ENCODE assay signal across 9 cellular contexts in the genomic region with DNA sequence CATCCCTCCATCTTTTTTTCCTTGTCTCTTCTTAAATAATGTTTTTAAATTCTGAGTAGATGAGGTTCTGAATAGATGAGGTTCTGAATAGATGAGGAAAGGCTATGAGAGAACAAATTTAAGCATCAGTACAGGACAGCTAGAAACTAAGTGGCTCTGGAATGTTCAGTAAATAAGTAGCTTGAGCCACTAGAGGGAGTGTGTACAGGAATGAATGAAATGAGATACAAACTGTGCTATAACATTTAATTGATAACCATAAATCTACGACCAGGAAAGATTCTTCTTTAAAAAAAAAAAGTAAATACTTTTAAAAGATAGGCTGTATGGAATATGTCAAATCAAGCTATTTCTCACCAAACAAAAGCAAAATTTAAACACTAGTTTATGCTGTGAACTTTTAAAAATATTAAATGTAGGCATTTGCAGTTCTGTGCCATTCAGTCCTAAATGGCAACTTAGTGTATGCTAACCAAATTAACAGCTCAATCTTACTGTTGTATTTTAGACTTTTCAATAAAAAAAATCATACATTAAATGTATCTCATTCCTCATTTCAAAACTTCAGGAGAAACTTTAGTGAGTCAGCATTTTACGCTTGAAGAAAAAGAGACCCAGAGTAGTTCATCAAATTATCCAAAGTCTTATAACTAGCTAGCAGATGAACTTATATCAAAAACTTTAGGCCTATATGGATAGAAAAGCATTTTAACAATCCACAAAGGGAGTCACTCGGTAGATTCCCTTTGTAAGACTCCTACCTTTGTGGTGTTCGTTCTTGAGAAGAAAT.
A peak's percentile ranks its signal among the peaks of the same experiment; 100 is the strongest.
DNase-seq lines count a peak whose midpoint lies in the region; ATAC-seq and TF ChIP-seq lines count a peak whose summit lies in the region.
"Had no signal": no experiment of that assay in that cellular context is flagged by ENCODE, and none has a peak within 500 bp of the region (broad histone marks: within the 10 kb centered on the region; RNA-seq: fewer than 3 reads in every experiment).

No MANE protein-coding gene starts in this region.

- H3K9ac ChIP-seq in GM23248 (no peak overlapping the region), neural progenitor cell (no peak overlapping the region)

- H3K4me1 Mint-ChIP-seq in neural progenitor cell (peaks cover 4% of the 10 kb centered on the region), immature natural killer cell (no peaks in the 10 kb centered on the region)

- CTCF ChIA-PET in AG04450 (lab: Charles Lee): interaction anchor here (0.5 to 3.7 kb wide), 66 partner anchors 9 to 719 kb away, joined by 3 to 22 read pairs (median 4); partner anchors contain the start of gene SNX2
- CTCF ChIA-PET in PC-9 (lab: Charles Lee): interaction anchor here (0.6 kb wide), 2 partner anchors 379 to 907 kb away, joined by 4 to 7 read pairs; no protein-coding TSS in a partner anchor

- no peak overlapping the region for H2AFZ ChIP-seq in GM23248
- no peak overlapping the region for H2AFZ ChIP-seq in PC-9
- no peak overlapping the region for H2AFZ ChIP-seq in neural progenitor cell (replicated peaks)

- H3K9me2 ChIP-seq in GM23248 (ENCODE audit: insufficient read depth) (no peaks in the 10 kb centered on the region), PC-9 (ENCODE audit: insufficient read depth) (no peaks in the 10 kb centered on the region)

- POLR2A ChIA-PET in AG04450 (lab: Yijun Ruan, JAX) (no interaction called here), PC-9 (lab: Charles Lee; ENCODE audit: unreplicated experiment) (no interaction called here)

- ATAC-seq in esophagus mucosa: peak; percentile 63
- ATAC-seq in GM18498 (IDR thresholded peaks at IDR 0.05; ENCODE audit: unreplicated experiment): no peak

- no TSS peak for BruUV-seq in PC-9 (replicated peaks; lab: Mats Ljungman, UMichigan)

- H3F3A ChIP-seq in GM23248 (ENCODE audit: insufficient read depth) (no peaks in the 10 kb centered on the region), PC-9 (ENCODE audit: insufficient read depth, low read depth) (no peaks in the 10 kb centered on the region), neural progenitor cell (ENCODE audit: low read depth) (no peaks in the 10 kb centered on the region)

- TF ChIP-seq CTCF in AG04450 (IDR thresholded peaks at IDR 0.05; ENCODE audit: low read depth, low read length) (peak; percentile 74), PC-9 (conservative IDR thresholded peaks at IDR 0.05) (peak; percentile 73), neural progenitor cell (IDR thresholded peaks at IDR 0.05) (peak; percentile 68)

- DNase-seq in AG04450 (ENCODE audit: low read depth, low spot score) (peak; percentile 18), GM23248 (peak; percentile 82), PC-9 (no peak), neural progenitor cell (ENCODE audit: low spot score) (peak; percentile 64), immature natural killer cell (no peak), substantia nigra (lab: John Stamatoyannopoulos, UW) (no peak)

- WGBS in GM23248 (ENCODE audit: low coverage in 1 of 2, low lambda C conversion rate in 2 of 2, missing lambda C conversion rate in 2 of 2), 2 experiments: 73 to 76% methylated on average over 4 of the region's 4 CpGs

- H3K36me3 Mint-ChIP-seq in neural progenitor cell (no peaks in the 10 kb centered on the region), immature natural killer cell (no peaks in the 10 kb centered on the region)

- H3K9me3 ChIP-seq in AG04450 (ENCODE audit: control insufficient read depth, insufficient read depth, low read length): no peaks in the 10 kb centered on the region
- no peaks in the 10 kb centered on the region for H3K9me3 ChIP-seq in GM23248 (ENCODE audit: low read depth)
- H3K9me3 ChIP-seq in PC-9 (ENCODE audit: insufficient read depth, low read depth): no peaks in the 10 kb centered on the region
- H3K9me3 ChIP-seq in neural progenitor cell (ENCODE audit: low read depth): no peaks in the 10 kb centered on the region

- H4K20me1 ChIP-seq in GM23248 (ENCODE audit: insufficient read depth) (no peaks in the 10 kb centered on the region), PC-9 (ENCODE audit: insufficient read depth) (no peaks in the 10 kb centered on the region), neural progenitor cell (ENCODE audit: low read depth) (no peaks in the 10 kb centered on the region)

- H3K27ac Mint-ChIP-seq in neural progenitor cell: no peak overlapping the region
- H3K27ac Mint-ChIP-seq in immature natural killer cell: no peak overlapping the region

- no peaks in the 10 kb centered on the region for H3K79me2 ChIP-seq in GM23248 (ENCODE audit: insufficient read depth)
- no peaks in the 10 kb centered on the region for H3K79me2 ChIP-seq in PC-9 (ENCODE audit: low read depth)
- H3K79me2 ChIP-seq in neural progenitor cell (ENCODE audit: low read depth): no peaks in the 10 kb centered on the region

- in situ Hi-C loops in GM23248 (cut with MboI): no loop called here

- intact Hi-C loops in PC-9 (cut with micrococcal nuclease; ENCODE audit: unreplicated experiment): loop anchor here (5.0 to 10.0 kb wide), 3 partner anchors 70 to 660 kb away; partner anchors contain the start of genes SNX2 and SNX24

- H3K4me1 ChIP-seq in GM23248 (ENCODE audit: insufficient read depth) (no peaks in the 10 kb centered on the region), PC-9 (replicated peaks; ENCODE audit: insufficient read depth) (no peaks in the 10 kb centered on the region), neural progenitor cell (peaks cover under 1% of the 10 kb centered on the region)

- H3K27me3 Mint-ChIP-seq in neural progenitor cell (ENCODE audit: insufficient read depth, low read depth) (no peaks in the 10 kb centered on the region), immature natural killer cell (ENCODE audit: low read depth in 3 of 3) (peaks cover 0 to 4% (median 1%) of the 10 kb centered on the region in 3 donors)

- H3K4me2 ChIP-seq in GM23248 (ENCODE audit: unreplicated experiment) (no peak overlapping the region), PC-9 (no peak overlapping the region), neural progenitor cell (no peak overlapping the region)

- no peak overlapping the region for H3K4me3 ChIP-seq in AG04450 (ENCODE audit: low read depth, low read length)
- no peak overlapping the region for H3K4me3 ChIP-seq in GM23248
- no peak overlapping the region for H3K4me3 ChIP-seq in PC-9
- no peak overlapping the region for H3K4me3 ChIP-seq in neural progenitor cell

- H3K27ac ChIP-seq in AG04450 (ENCODE audit: low read depth, low read length): no peak overlapping the region
- no peak overlapping the region for H3K27ac ChIP-seq in GM23248
- H3K27ac ChIP-seq in PC-9: no peak overlapping the region
- no peak overlapping the region for H3K27ac ChIP-seq in neural progenitor cell
- H3K27ac ChIP-seq in substantia nigra (ENCODE audit: low read depth, low read length, poor library complexity, severe bottlenecking): no peak overlapping the region

- no peaks in the 10 kb centered on the region for H3K36me3 ChIP-seq in GM23248 (ENCODE audit: low read depth)
- no peaks in the 10 kb centered on the region for H3K36me3 ChIP-seq in PC-9 (ENCODE audit: low read depth)
- H3K36me3 ChIP-seq in neural progenitor cell: no peaks in the 10 kb centered on the region

- H3K4me3 Mint-ChIP-seq in neural progenitor cell (no peak overlapping the region), immature natural killer cell (no peak overlapping the region)
- H3K4me3 Mint-ChIP-seq: dendritic cell treated with granulocyte-macrophage colony-stimulating factor and Interleukin-4, amounts not matched to agents 40 ng/mL and 50 ng/mL, for 4 days had no signal

- H3K9me3 Mint-ChIP-seq in neural progenitor cell (no peaks in the 10 kb centered on the region), immature natural killer cell (no peaks in the 10 kb centered on the region)
- H3K9me3 Mint-ChIP-seq: dendritic cell treated with granulocyte-macrophage colony-stimulating factor and Interleukin-4, amounts not matched to agents 40 ng/mL and 50 ng/mL, for 4 days had no signal

- H3K27me3 ChIP-seq in AG04450 (ENCODE audit: control insufficient read depth, insufficient read depth, low read length): no peaks in the 10 kb centered on the region
- H3K27me3 ChIP-seq in GM23248 (replicated peaks; ENCODE audit: insufficient read depth): no peaks in the 10 kb centered on the region
- no peaks in the 10 kb centered on the region for H3K27me3 ChIP-seq in PC-9 (ENCODE audit: insufficient read depth, low read depth)
- H3K27me3 ChIP-seq in neural progenitor cell: no peaks in the 10 kb centered on the region

Comparison
In these comparisons a context has a peak if more than half of its experiments do, and no peak if none do; other contexts are left out.
1. DNase-seq: peak in AG04450 (single experiment), GM23248 (single experiment) and neural progenitor cell (single experiment); none in PC-9 (0 of 2), immature natural killer cell (0 of 3) and substantia nigra (0 of 49).
2. Peak in every context shown above with its lines, with median percentiles within 50 percentile points of each other: CTCF ChIP-seq.